8 cellular contexts compared by ENCODE assay signal in genomic region chr6:17394192-17394611, GRCh38. TPM values are rescaled to one million over a fixed set of nuclear protein-coding genes. Genes with fewer than 3 reads are reported as not detected.
A peak's percentile ranks its signal among the peaks of the same experiment; 100 is the strongest.
DNase-seq lines count a peak whose midpoint lies in the region; ATAC-seq and TF ChIP-seq lines count a peak whose summit lies in the region.

No MANE protein-coding gene starts in this region.

- peaks cover 54% of the 10 kb centered on the region for H3K27me3 Mint-ChIP-seq in activated CD4-positive, alpha-beta T cell treated with anti-CD3 and anti-CD28 coated beads, Interleukin-2, amount 10 ng/mL, durations not matched to agents 7 days and 5 days

- peaks cover 4% of the 10 kb centered on the region for H3K4me1 Mint-ChIP-seq in activated CD4-positive, alpha-beta T cell treated with anti-CD3 and anti-CD28 coated beads, Interleukin-2, amount 10 ng/mL, durations not matched to agents 7 days and 5 days

- intact Hi-C loops in PC-9 (cut with micrococcal nuclease; ENCODE audit: unreplicated experiment) (loop anchor here (10.0 kb wide), 1 partner anchor 669 kb away; no protein-coding TSS in a partner anchor), stomach (cut with DNase I; ENCODE audit: low total_unique reads) (no loop called here)

- CTCF ChIA-PET in activated CD4-positive, alpha-beta T cell treated with anti-CD3 and anti-CD28 coated beads, Interleukin-2, amount 10 ng/mL, durations not matched to agents 7 days and 5 days (lab: Charles Lee): interaction anchor here (0.6 kb wide), 1 partner anchor 379 kb away, joined by 3 read pairs; no protein-coding TSS in a partner anchor
- CTCF ChIA-PET in PC-9 (lab: Charles Lee): no interaction called here

- no TSS peak for BruUV-seq in PC-9 (replicated peaks; lab: Mats Ljungman, UMichigan)

- H4K20me1 ChIP-seq in PC-9 (ENCODE audit: insufficient read depth): no peaks in the 10 kb centered on the region

- POLR2A ChIA-PET in activated CD4-positive, alpha-beta T cell treated with anti-CD3 and anti-CD28 coated beads, Interleukin-2, amount 10 ng/mL, durations not matched to agents 7 days and 5 days (lab: Charles Lee): no interaction called here
- POLR2A ChIA-PET in PC-9 (lab: Charles Lee; ENCODE audit: unreplicated experiment): interaction anchor here (1.7 kb wide), 1 partner anchor 24 kb away, joined by 9 read pairs; no protein-coding TSS in a partner anchor

- H3K36me3 Mint-ChIP-seq in activated CD4-positive, alpha-beta T cell treated with anti-CD3 and anti-CD28 coated beads, Interleukin-2, amount 10 ng/mL, durations not matched to agents 7 days and 5 days (ENCODE audit: low read depth): no peaks in the 10 kb centered on the region

- peak overlapping the region; percentile 70 for H2AFZ ChIP-seq in PC-9

- peak overlapping the region; percentile 50 for H3K27ac ChIP-seq in PC-9
- peak overlapping the region; percentile 65 for H3K27ac ChIP-seq in cingulate gyrus (ENCODE audit: low read depth, low read length)
- peak overlapping the region in 4 of 5 donors; percentile 22 to 90 (median 82) for H3K27ac ChIP-seq in stomach

- H3K36me3 ChIP-seq in PC-9 (ENCODE audit: low read depth) (no peaks in the 10 kb centered on the region), stomach (no peaks in the 10 kb centered on the region)

- no peaks in the 10 kb centered on the region for H3K9me3 ChIP-seq in PC-9 (ENCODE audit: insufficient read depth, low read depth)
- no peaks in the 10 kb centered on the region for H3K9me3 ChIP-seq in stomach

- H3K27ac Mint-ChIP-seq in activated CD4-positive, alpha-beta T cell treated with anti-CD3 and anti-CD28 coated beads, Interleukin-2, amount 10 ng/mL, durations not matched to agents 7 days and 5 days: no peak overlapping the region

- ATAC-seq in GM21717 (IDR thresholded peaks at IDR 0.05; ENCODE audit: unreplicated experiment): no peak

- TF ChIP-seq POLR2A in stomach (IDR thresholded peaks at IDR 0.05): no peak

- peak overlapping the region; percentile 82 for H3K4me2 ChIP-seq in PC-9

- H3K9me2 ChIP-seq in PC-9 (ENCODE audit: insufficient read depth): no peaks in the 10 kb centered on the region

- no peaks in the 10 kb centered on the region for H3K9me3 Mint-ChIP-seq in activated CD4-positive, alpha-beta T cell treated with anti-CD3 and anti-CD28 coated beads, Interleukin-2, amount 10 ng/mL, durations not matched to agents 7 days and 5 days

- H3K4me3 Mint-ChIP-seq in activated CD4-positive, alpha-beta T cell treated with anti-CD3 and anti-CD28 coated beads, Interleukin-2, amount 10 ng/mL, durations not matched to agents 7 days and 5 days: peak overlapping the region; percentile 39

- peaks cover 36% of the 10 kb centered on the region for H3K79me2 ChIP-seq in PC-9 (ENCODE audit: low read depth)

- no peak for TF ChIP-seq EP300 in stomach (IDR thresholded peaks at IDR 0.05)

- H3K4me3 ChIP-seq in PC-9: peak overlapping the region; percentile 74
- peak overlapping the region; percentile 68 to 88 (median 78) for H3K4me3 ChIP-seq in stomach

- H3K4me1 ChIP-seq in PC-9 (replicated peaks; ENCODE audit: insufficient read depth) (peaks cover 35% of the 10 kb centered on the region), stomach (peaks cover 0 to 18% (median 16%) of the 10 kb centered on the region in 4 donors)

- no peaks in the 10 kb centered on the region; the same call in 1 of the 2 replicates for H3F3A ChIP-seq in PC-9 (ENCODE audit: insufficient read depth, low read depth)

- DNase-seq in activated CD4-positive, alpha-beta T cell treated with anti-CD3 and anti-CD28 coated beads, Interleukin-2, amount 10 ng/mL, durations not matched to agents 7 days and 5 days: no peak
- DNase-seq in activated CD4-positive, alpha-beta T cell treated with anti-CD3 and anti-CD28 coated beads for 4 hours: no peak
- peak; percentile 75 to 77 for DNase-seq in PC-9
- peak; percentile 87 for DNase-seq in left kidney (ENCODE audit: low read depth, low spot score)
- peak; percentile 28 for DNase-seq in stomach
- no peak for DNase-seq in mesenteric fat pad (ENCODE audit: low spot score)

- TF ChIP-seq CTCF in PC-9 (conservative IDR thresholded peaks at IDR 0.05): no peak
- TF ChIP-seq CTCF in stomach (IDR thresholded peaks at IDR 0.05): no peak

- 2 to 3% (median 2%) methylated on average over 12 of the region's 12 CpGs for WGBS in stomach, 5 donors

- H3K27me3 ChIP-seq in PC-9 (ENCODE audit: insufficient read depth, low read depth) (no peaks in the 10 kb centered on the region), stomach (peaks cover 0 to 15% (median 4%) of the 10 kb centered on the region in 3 donors)

RNA-seq across cellular contexts. Expression of gene CAP2, which starts 0.8 kb away (rescaled TPM):
- total RNA-seq in activated CD4-positive, alpha-beta T cell treated with anti-CD3 and anti-CD28 coated beads, Interleukin-2, amount 10 ng/mL, durations not matched to agents 7 days and 5 days: not detected
- total RNA-seq in PC-9 (2021) (10.0 and 12.0 TPM in 2 replicates), stomach (10 to 100 TPM in 2 of 5 donors, 1 to 10 TPM in 3; 2.3 to 78.8 (median 7.0) TPM), mesenteric fat pad (9.3 TPM)
- 1 to 10 TPM in 2 of 3 donors, under 1 TPM in 1; 0.61 to 5.2 (median 2.0) TPM for polyA plus RNA-seq in stomach

Comparison
In these comparisons a context has a peak if more than half of its experiments do, and no peak if none do; other contexts are left out.
1. DNase-seq: peak in PC-9 (2 of 2), left kidney (single experiment) and stomach (single experiment); none in activated CD4-positive, alpha-beta T cell treated with anti-CD3 and anti-CD28 coated beads, Interleukin-2, amount 10 ng/mL, durations not matched to agents 7 days and 5 days (single experiment), activated CD4-positive, alpha-beta T cell treated with anti-CD3 and anti-CD28 coated beads for 4 hours (0 of 2) and mesenteric fat pad (single experiment).
2. Peak in every context shown above with its lines, with median percentiles within 50 percentile points of each other: H3K27ac ChIP-seq.